In genomic region chr7:92988051-92988450, GRCh38 we compare ENCODE assay signal across 8 cellular contexts.
DNase-seq lines count a peak whose midpoint lies in the region; ATAC-seq and TF ChIP-seq lines count a peak whose summit lies in the region.

No MANE protein-coding gene starts in this region.

- H3K4me3 Mint-ChIP-seq in endodermal cell, result no peak overlapping the region
- no peak overlapping the region for H3K4me3 Mint-ChIP-seq in neural crest cell

- H3K9me3 Mint-ChIP-seq in endodermal cell, result no peaks in the 10 kb centered on the region
- H3K9me3 Mint-ChIP-seq in neural crest cell, result peaks cover 3% of the 10 kb centered on the region

- no peaks in the 10 kb centered on the region for H3K79me2 ChIP-seq in DND-41 (ENCODE audit: insufficient read depth, low read length)

- intact Hi-C loops in left lung (cut with DNase I), result no loop called here

- H3K4me1 Mint-ChIP-seq in endodermal cell, result peaks cover 2% of the 10 kb centered on the region
- no peaks in the 10 kb centered on the region for H3K4me1 Mint-ChIP-seq in neural crest cell

- DNase-seq in DND-41 (no peak), NCI-H526 treated with DMSO at 0.1 percent for 48 hours (lab: John Stamatoyannopoulos, UW) (peak; percentile 4), endodermal cell (no peak), neural crest cell (ENCODE audit: low read depth, low spot score) (no peak), NCI-H1694 treated with DMSO at 0.1 percent for 48 hours (lab: John Stamatoyannopoulos, UW) (no peak), left lung (no peak)

- H3K27me3 ChIP-seq in DND-41 (ENCODE audit: insufficient read depth, low read length, poor library complexity) (no peaks in the 10 kb centered on the region), endodermal cell (ENCODE audit: control insufficient read depth, insufficient read depth, low read length, poor library complexity, severe bottlenecking) (no peaks in the 10 kb centered on the region), left lung (no peaks in the 10 kb centered on the region)

- peak; percentile 35 for TF ChIP-seq CTCF in DND-41 (IDR thresholded peaks at IDR 0.05; ENCODE audit: borderline replicate concordance, extremely low read depth, low read length, poor library complexity, severe bottlenecking)
- TF ChIP-seq CTCF in endodermal cell (conservative IDR thresholded peaks at IDR 0.05), result peak; percentile 65
- TF ChIP-seq CTCF in neural crest cell (conservative IDR thresholded peaks at IDR 0.05), result peak; percentile 59
- TF ChIP-seq CTCF in left lung (IDR thresholded peaks at IDR 0.05), result no peak

- H2AFZ ChIP-seq in DND-41 (ENCODE audit: low read depth, low read length), result no peak overlapping the region

- H3K27ac Mint-ChIP-seq in endodermal cell, result no peak overlapping the region
- no peak overlapping the region for H3K27ac Mint-ChIP-seq in neural crest cell (ENCODE audit: unreplicated experiment)

- H3K4me1 ChIP-seq in DND-41 (ENCODE audit: insufficient read depth, low read length) (no peaks in the 10 kb centered on the region), endodermal cell (ENCODE audit: control insufficient read depth, insufficient read depth, low read length) (peaks cover 5% of the 10 kb centered on the region), left lung (no peaks in the 10 kb centered on the region)

- no peak for ATAC-seq in DND-41 (ENCODE audit: insufficient read depth, low read depth)
- no peak for ATAC-seq in GM18867 (IDR thresholded peaks at IDR 0.05; ENCODE audit: unreplicated experiment)
- no peak for ATAC-seq in GM18517 (IDR thresholded peaks at IDR 0.05; ENCODE audit: unreplicated experiment)
- no peak for ATAC-seq in left lung

- H3K27ac ChIP-seq in DND-41 (ENCODE audit: low read length), result no peak overlapping the region
- no peak overlapping the region for H3K27ac ChIP-seq in endodermal cell (ENCODE audit: low read depth, low read length)
- H3K27ac ChIP-seq in left lung, result no peak overlapping the region

- H3K27me3 Mint-ChIP-seq in endodermal cell (ENCODE audit: insufficient read depth), result no peaks in the 10 kb centered on the region
- H3K27me3 Mint-ChIP-seq in neural crest cell (ENCODE audit: low read depth), result no peaks in the 10 kb centered on the region

- H3K36me3 Mint-ChIP-seq in endodermal cell (ENCODE audit: low read depth) (no peaks in the 10 kb centered on the region), neural crest cell (ENCODE audit: low read depth) (no peaks in the 10 kb centered on the region)

- no peaks in the 10 kb centered on the region for H3K36me3 ChIP-seq in DND-41 (ENCODE audit: insufficient read depth, low read length)
- H3K36me3 ChIP-seq in endodermal cell (ENCODE audit: control insufficient read depth, insufficient read depth, low read length), result no peaks in the 10 kb centered on the region
- H3K36me3 ChIP-seq in left lung, result no peaks in the 10 kb centered on the region

- no peak overlapping the region for H3K4me3 ChIP-seq in DND-41 (ENCODE audit: low read depth in 1 of 2, low read length in 2 of 2)
- H3K4me3 ChIP-seq in endodermal cell (ENCODE audit: low read length), result peak overlapping the region; percentile 1
- H3K4me3 ChIP-seq in left lung, result no peak overlapping the region

- no peak overlapping the region for H3K4me2 ChIP-seq in DND-41 (ENCODE audit: insufficient read depth, low read length)

- no peak overlapping the region for H3K9ac ChIP-seq in DND-41 (ENCODE audit: low read depth, low read length)
- H3K9ac ChIP-seq in endodermal cell (ENCODE audit: extremely low read depth, low read length, poor library complexity, severe bottlenecking), result no peak overlapping the region

- no peaks in the 10 kb centered on the region for H4K20me1 ChIP-seq in DND-41 (ENCODE audit: insufficient read depth, low read length)

- H3K9me3 ChIP-seq in DND-41 (ENCODE audit: insufficient read depth, low read length, severe bottlenecking), result no peaks in the 10 kb centered on the region
- peaks cover 18% of the 10 kb centered on the region for H3K9me3 ChIP-seq in endodermal cell (ENCODE audit: control insufficient read depth, low read length)
- no peaks in the 10 kb centered on the region for H3K9me3 ChIP-seq in left lung

Comparison
In these comparisons a context has a peak if more than half of its experiments do, and no peak if none do; other contexts are left out.
1. CTCF ChIP-seq: peak in DND-41 (single experiment), endodermal cell (single experiment) and neural crest cell (single experiment); none in left lung (0 of 2).